ENCODE assay signal across 8 cellular contexts in genomic region chr3:54122046-54122801, GRCh38. TPM values are rescaled to one million over a fixed set of nuclear protein-coding genes. Genes with fewer than 3 reads are reported as not detected.
DNase-seq lines count a peak whose midpoint lies in the region; ATAC-seq and TF ChIP-seq lines count a peak whose summit lies in the region.

Gene CACNA2D3 (plus strand): TSS chr3:54122552.

- CTCF ChIA-PET in PC-3 (lab: Charles Lee), result no interaction called here

- H2AFZ ChIP-seq in PC-3 (ENCODE audit: low read length) (0 out of 2 replicates have a peak within 1 kb of the TSS, but pooled peaks have one; percentile 26), osteoblast (ENCODE audit: low read length) (no peak within 1 kb of the TSS)

- H3K36me3 ChIP-seq in PC-3 (ENCODE audit: low read depth, low read length) (no peaks in the 10 kb centered on the region), osteoblast (ENCODE audit: insufficient read depth, low read length) (no peaks in the 10 kb centered on the region)

- H3K79me2 ChIP-seq in PC-3 (ENCODE audit: low read length), result no peaks in the 10 kb centered on the region
- H3K79me2 ChIP-seq in osteoblast (ENCODE audit: insufficient read depth, low read length), result no peaks in the 10 kb centered on the region

- H3K27ac ChIP-seq in PC-3 (ENCODE audit: low read length), result no peak within 1 kb of the TSS
- H3K27ac ChIP-seq in osteoblast (ENCODE audit: low read depth, low read length), result no peak within 1 kb of the TSS

- no peak within 1 kb of the TSS; the same call in 1 of the 2 replicates for H3K4me2 ChIP-seq in PC-3 (ENCODE audit: low read length)
- peak within 1 kb of the TSS; percentile 13 for H3K4me2 ChIP-seq in osteoblast (ENCODE audit: insufficient read depth, low read length)

- H3K9me3 ChIP-seq in PC-3 (ENCODE audit: low read length) (no peaks in the 10 kb centered on the region), osteoblast (ENCODE audit: low read depth, low read length) (no peaks in the 10 kb centered on the region)

- H3K4me1 ChIP-seq in PC-3 (ENCODE audit: insufficient read depth, low read length) (no peaks in the 10 kb centered on the region), osteoblast (ENCODE audit: insufficient read depth, low read length) (no peaks in the 10 kb centered on the region)

- no peaks in the 10 kb centered on the region for H3K9me2 ChIP-seq in PC-3 (replicated peaks; ENCODE audit: low read length)

- BruUV-seq in PC-3 (replicated peaks; lab: Mats Ljungman, UMichigan), result no TSS peak

- no peaks in the 10 kb centered on the region for H3F3A ChIP-seq in PC-3 (ENCODE audit: low read length, unreplicated experiment)

- POLR2A ChIA-PET in PC-3 (lab: Charles Lee; ENCODE audit: unreplicated experiment), result no interaction called here

- H4K20me1 ChIP-seq in PC-3 (ENCODE audit: low read length) (no peaks in the 10 kb centered on the region), osteoblast (ENCODE audit: insufficient read depth, low read length) (no peaks in the 10 kb centered on the region)

- no peak; the same call in 1 of the 2 replicates for ATAC-seq in PC-3
- ATAC-seq in GM19463 (IDR thresholded peaks at IDR 0.05; ENCODE audit: unreplicated experiment), result no peak
- ATAC-seq in HG03439 (IDR thresholded peaks at IDR 0.05; ENCODE audit: unreplicated experiment), result no peak

- H3K4me3 ChIP-seq in PC-3 (ENCODE audit: low read length), result no peak within 1 kb of the TSS
- peak within 1 kb of the TSS; percentile 17 to 31 for H3K4me3 ChIP-seq in foreskin fibroblast (ENCODE audit: low read depth in 1 of 2, low read length in 2 of 2)
- no peak within 1 kb of the TSS for H3K4me3 ChIP-seq in osteoblast (ENCODE audit: insufficient read depth, low read length)

- peak; percentile 62 to 71 (median 65) for DNase-seq in NCI-H1417 (lab: John Stamatoyannopoulos, UW)
- no peak for DNase-seq in NCI-H1417 treated with DMSO at 0.1 percent for 48 hours (lab: John Stamatoyannopoulos, UW)
- no peak for DNase-seq in PC-3
- peak; percentile 4 to 34 for DNase-seq in foreskin fibroblast
- DNase-seq in osteoblast (ENCODE audit: insufficient read length, low spot score, missing footprints), result peak; percentile 87
- DNase-seq in activated CD4-positive, alpha-beta T cell treated with anti-CD3 and anti-CD28 coated beads, Interleukin-2, amount 50 U/mL, for 48 hours, result no peak

- no peak within 1 kb of the TSS for H3K9ac ChIP-seq in PC-3 (ENCODE audit: low read length)

- TF ChIP-seq CTCF in PC-3 (conservative IDR thresholded peaks at IDR 0.05; ENCODE audit: low read depth, low read length), result no peak
- TF ChIP-seq CTCF in foreskin fibroblast (IDR thresholded peaks at IDR 0.05; ENCODE audit: low read depth, low read length), result no peak
- no peak for TF ChIP-seq CTCF in osteoblast (IDR thresholded peaks at IDR 0.05; ENCODE audit: extremely low read depth, low read depth, low read length)

- peaks cover 75% of the 10 kb centered on the region for H3K27me3 ChIP-seq in PC-3 (ENCODE audit: low read length)
- H3K27me3 ChIP-seq in osteoblast (ENCODE audit: insufficient read depth, low read length), result peaks cover 39% of the 10 kb centered on the region

- intact Hi-C loops in PC-3 (cut with micrococcal nuclease), result no loop called here

RNA-seq across cellular contexts. Expression of gene CACNA2D3, which starts in this region (rescaled TPM):
- total RNA-seq in PC-3 (2014; rRNA removed) (not detected in 2 replicates), osteoblast (under 0.01 and 0.36 TPM in 2 replicates)

Comparison
In these comparisons a context has a peak if more than half of its experiments do, and no peak if none do; other contexts are left out.
1. DNase-seq: peak in NCI-H1417 (3 of 3) and foreskin fibroblast (2 of 2); none in NCI-H1417 treated with DMSO at 0.1 percent for 48 hours (single experiment), PC-3 (single experiment) and activated CD4-positive, alpha-beta T cell treated with anti-CD3 and anti-CD28 coated beads, Interleukin-2, amount 50 U/mL, for 48 hours (0 of 2).
2. Peak in DNase-seq and H3K4me2 ChIP-seq in osteoblast; RNA of the gene not detected or under 1 TPM.
3. H3K4me3 ChIP-seq: peak in foreskin fibroblast (2 of 2); none in PC-3 (single experiment) and osteoblast (single experiment).